In the genomic region with DNA sequence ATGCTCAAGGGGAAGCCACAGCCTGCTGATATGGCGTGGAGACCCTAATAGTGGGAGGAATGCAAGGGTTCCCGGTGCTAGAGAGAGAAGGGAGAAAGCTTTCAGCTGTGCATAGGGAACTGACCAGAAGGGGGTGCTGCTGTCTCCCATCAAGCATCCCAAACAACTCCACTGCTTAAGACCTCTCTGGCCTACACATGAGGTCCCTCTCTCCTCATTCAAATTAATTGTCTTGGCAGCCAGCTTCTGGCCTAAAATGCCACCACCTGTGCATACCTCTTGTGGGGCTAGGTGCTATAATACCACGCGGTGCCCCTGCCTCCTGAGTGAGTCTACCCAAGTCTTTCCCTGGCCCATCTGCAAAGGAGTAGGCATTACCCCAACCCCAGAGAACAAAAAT, we compare ENCODE assay signal across 9 cellular contexts. TPM values are rescaled to one million over a fixed set of nuclear protein-coding genes. Genes with fewer than 3 reads are reported as not detected.
DNase-seq lines count a peak whose midpoint lies in the region; ATAC-seq and TF ChIP-seq lines count a peak whose summit lies in the region.
"Had no signal": no experiment of that assay in that cellular context is flagged by ENCODE, and none has a peak within 500 bp of the region (broad histone marks: within the 10 kb centered on the region; RNA-seq: fewer than 3 reads in every experiment).

No MANE protein-coding gene starts in this region.

- no peaks in the 10 kb centered on the region for H3K4me1 ChIP-seq in OCI-LY3 (ENCODE audit: low read length)
- no peaks in the 10 kb centered on the region for H3K4me1 ChIP-seq in aorta (ENCODE audit: control insufficient read depth in 1 of 2, insufficient read depth in 2 of 2, low read length in 2 of 2)

- H3K9ac ChIP-seq in OCI-LY3 (ENCODE audit: low read length) = no peak overlapping the region

- H4K20me1 ChIP-seq in OCI-LY3 (ENCODE audit: insufficient read depth, low read length) = no peaks in the 10 kb centered on the region; the same call in 1 of the 2 replicates

- no peak overlapping the region for H3K27ac ChIP-seq in OCI-LY3 (ENCODE audit: low read length)
- H3K27ac ChIP-seq in aorta (ENCODE audit: low read depth in 1 of 2, low read length in 2 of 2) = no peak overlapping the region

- no peak overlapping the region for H2AFZ ChIP-seq in OCI-LY3 (ENCODE audit: low read depth, low read length)

- intact Hi-C loops in aorta (cut with DNase I) = loop anchor here in 1 of 2 donors (5.0 kb wide), 1 partner anchor 76 kb away; no protein-coding TSS in a partner anchor

- H3K36me3 ChIP-seq in OCI-LY3 (replicated peaks; ENCODE audit: low read depth, low read length) (peaks cover 11% of the 10 kb centered on the region), aorta (ENCODE audit: control insufficient read depth in 1 of 2, insufficient read depth in 2 of 2, low read length in 1 of 2) (no peaks in the 10 kb centered on the region)

- H3K9me3 ChIP-seq in OCI-LY3 (ENCODE audit: insufficient read depth, low read length) = no peaks in the 10 kb centered on the region
- no peaks in the 10 kb centered on the region for H3K9me3 ChIP-seq in aorta (ENCODE audit: control insufficient read depth, low read length)

- peak; percentile 46 for ATAC-seq in omental fat pad (ENCODE audit: low FRiP score)
- peak; percentile 70 for ATAC-seq in aorta (ENCODE audit: low FRiP score)
- no peak for ATAC-seq in GM21526 (IDR thresholded peaks at IDR 0.05; ENCODE audit: low FRiP score, unreplicated experiment)

- H3K4me3 ChIP-seq in OCI-LY3 (ENCODE audit: low read length) (no peak overlapping the region), aorta (ENCODE audit: low read length in 2 of 2) (no peak overlapping the region)

- CTCF ChIA-PET in HEK293T (lab: Yijun Ruan, JAX) = interaction anchor here (0.7 to 1.0 kb wide), 3 partner anchors 12 to 37 kb away, joined by 3 to 4 read pairs (median 4); no protein-coding TSS in a partner anchor

- no peaks in the 10 kb centered on the region for H3K79me2 ChIP-seq in OCI-LY3 (ENCODE audit: low read length)

- DNase-seq in COLO829 (ENCODE audit: low spot score) = peak; percentile 88
- DNase-seq in HEK293T (ENCODE audit: extremely low spot score) = peak; percentile 69
- peak; percentile 27 for DNase-seq in activated T-helper 1 cell treated with Interleukin-2 at 50 U/mL for 16 hours (ENCODE audit: low read depth)
- peak; percentile 59 for DNase-seq in fibroblast of the conjunctiva (ENCODE audit: low read depth)
- peak; percentile 73 for DNase-seq in omental fat pad (ENCODE audit: low spot score)
- DNase-seq in aorta = peak in 1 of 2 donors; percentile 75

- H3K4me2 ChIP-seq in OCI-LY3 (ENCODE audit: low read length) = no peak overlapping the region

- TF ChIP-seq CTCF in OCI-LY3 (IDR thresholded peaks at IDR 0.05; ENCODE audit: low read depth, low read length) (peak; percentile 84), omental fat pad (IDR thresholded peaks at IDR 0.05) (peak in 1 of 3 donors; percentile 75)

- 44 to 50% methylated on average over 4 of the region's 4 CpGs for WGBS in aorta, 2 donors

- POLR2A ChIA-PET in HEK293T (lab: Yijun Ruan, JAX) = interaction anchor here (1.9 kb wide), 1 partner anchor 15 kb away, joined by 6 read pairs; a partner anchor contains a TSS

- H3K27me3 ChIP-seq in OCI-LY3 (ENCODE audit: low read depth, low read length) (no peaks in the 10 kb centered on the region), aorta (ENCODE audit: control insufficient read depth in 1 of 2, insufficient read depth in 2 of 2, low read length in 1 of 2) (no peaks in the 10 kb centered on the region)

TF ChIP-seq in HEK293T, 16 proteins besides CTCF, POLR2A, EP300 and RAD21:
- no peak for TF ChIP-seq BHLHE40 (IDR thresholded peaks at IDR 0.05; ENCODE audit: borderline replicate concordance)
- no peak for TF ChIP-seq ZNF384 (IDR thresholded peaks at IDR 0.05)
- no peak for TF ChIP-seq HDGF (IDR thresholded peaks at IDR 0.05; ENCODE audit: borderline replicate concordance)

RNA-seq across cellular contexts. Expression of a gene that starts 14.5 kb away (rescaled TPM):
- total RNA-seq in omental fat pad (10 to 100 TPM; 19.7 to 32.3 (median 30.3) TPM), aorta (10 to 100 TPM; 13.9 to 21.1 TPM)
- 10 to 100 TPM in 1 of 2 donors, 1 to 10 TPM in 1; 8.5 to 14.0 TPM for polyA plus RNA-seq in aorta

RNA-seq across cellular contexts. Expression of a gene that starts 20.6 kb away (rescaled TPM):
- total RNA-seq in omental fat pad = 10 to 100 TPM in 2 of 4 donors, 1 to 10 TPM in 2; 7.7 to 58.2 (median 19.3) TPM
- 10 to 100 TPM; 10.8 to 21.2 TPM for total RNA-seq in aorta
- 1 to 10 TPM in 1 of 2 donors, under 1 TPM in 1; 0.25 to 2.3 TPM for polyA plus RNA-seq in aorta
- total RNA-seq: T-helper 1 cell treated with Interleukin-12 subunit alpha and Interleukin-12 subunit beta and Interleukin-4 antibody, amounts not matched to agents 30 ng/mL and 1 ng/mL, for 36 hours had no signal

RNA-seq across cellular contexts. Expression of a gene that starts 28.1 kb away (rescaled TPM):
- under 1 TPM in 1 of 4 donors, not detected in 3; 0.56 TPM for total RNA-seq in omental fat pad
- total RNA-seq in aorta = not detected
- polyA plus RNA-seq in aorta = under 1 TPM in 1 of 2 donors, not detected in 1; 0.90 TPM

RNA-seq across cellular contexts. Expression of a gene that starts 33.4 kb away (rescaled TPM):
- 10 to 100 TPM; 52.2 to 98.4 (median 76.8) TPM for total RNA-seq in omental fat pad
- 10 to 100 TPM; 79.7 to 89.4 TPM for total RNA-seq in aorta
- 10 to 100 TPM; 44.7 to 86.8 TPM for polyA plus RNA-seq in aorta

RNA-seq across cellular contexts. Expression of a gene that starts 40.7 kb away (rescaled TPM):
- total RNA-seq in omental fat pad = 10 to 100 TPM; 14.2 to 57.5 (median 27.5) TPM
- total RNA-seq in aorta = 10 to 100 TPM; 16.8 to 55.8 TPM
- 1 to 10 TPM; 2.8 to 4.5 TPM for polyA plus RNA-seq in aorta
- total RNA-seq: T-helper 1 cell treated with Interleukin-12 subunit alpha and Interleukin-12 subunit beta and Interleukin-4 antibody, amounts not matched to agents 30 ng/mL and 1 ng/mL, for 36 hours had no signal
